27 cellular contexts compared by ENCODE assay signal in the genomic region with DNA sequence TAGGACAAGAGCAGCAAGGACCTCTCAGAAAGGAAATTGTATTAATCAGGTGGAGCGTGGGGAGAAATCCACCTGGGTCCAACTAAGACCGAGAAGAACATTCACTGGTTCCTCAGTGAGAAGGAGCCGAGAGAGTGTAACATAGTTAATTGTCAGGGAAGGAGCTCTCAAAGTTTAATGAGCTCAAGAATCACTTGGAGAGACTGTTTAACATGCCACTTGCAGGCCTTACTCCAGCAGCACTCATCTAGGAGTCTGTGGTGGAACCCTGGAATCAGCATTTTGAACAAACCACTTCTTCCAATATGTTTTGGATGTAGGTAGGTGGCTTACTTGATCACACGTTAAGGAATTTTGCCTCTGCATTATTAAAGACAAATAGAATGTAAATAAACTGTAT.
"Had no signal": no experiment of that assay in that cellular context is flagged by ENCODE, and none has a peak within 500 bp of the region (broad histone marks: within the 10 kb centered on the region; RNA-seq: fewer than 3 reads in every experiment).

No MANE protein-coding gene starts in this region.

- H3K36me3 ChIP-seq: ascending aorta, breast epithelium, cardiac muscle cell, colonic mucosa, gastrocnemius medialis had no signal

- H3K27ac ChIP-seq: ascending aorta, breast epithelium, cardiac muscle cell, colonic mucosa, epithelial cell of prostate, gastrocnemius medialis had no signal

- ATAC-seq: activated naive CD4-positive, alpha-beta T cell treated with anti-CD3 and anti-CD28 coated beads, Interleukin-2, amount 50 U/mL, for 72 hours; activated T-cell treated with anti-CD3 and anti-CD28 coated beads, Interleukin-2, amount 50 U/mL, for 72 hours; gastrocnemius medialis had no signal

- H3K4me1 ChIP-seq: ascending aorta, breast epithelium, colonic mucosa, gastrocnemius medialis had no signal

- DNase-seq: activated CD4-positive, alpha-beta memory T cell treated with anti-CD3 and anti-CD28 coated beads, Interleukin-2, amount 10 ng/mL, durations not matched to agents 7 days and 5 days; activated CD4-positive, alpha-beta T cell treated with anti-CD3 and anti-CD28 coated beads for 1 hour; activated CD4-positive, alpha-beta T cell treated with anti-CD3 and anti-CD28 coated beads for 4 hours; activated CD4-positive, alpha-beta T cell treated with anti-CD3 and anti-CD28 coated beads, Interleukin-2, amount 10 ng/mL, durations not matched to agents 7 days and 5 days; activated CD4-positive, alpha-beta T cell treated with anti-CD3 and anti-CD28 coated beads, Interleukin-2, amount 50 U/mL, for 4 hours; activated CD4-positive, CD25-positive, alpha-beta regulatory T cell; activated CD8-positive, alpha-beta memory T cell treated with anti-CD3 and anti-CD28 coated beads, Interleukin-2, amount 50 U/mL, for 48 hours; activated gamma-delta T cell; activated naive CD4-positive, alpha-beta T cell; activated naive CD4-positive, alpha-beta T cell treated with anti-CD3 and anti-CD28 coated beads, Interleukin-2, amount 10 ng/mL, durations not matched to agents 7 days and 5 days; activated naive CD8-positive, alpha-beta T cell treated with anti-CD3 and anti-CD28 coated beads, Interleukin-2, amount 10 ng/mL, durations not matched to agents 7 days and 5 days; activated T-cell treated with anti-CD3 and anti-CD28 coated beads for 4 hours; activated T-cell treated with anti-CD3 and anti-CD28 coated beads, Interleukin-2, amount 50 U/mL, for 24 hours; activated T-cell treated with anti-CD3 and anti-CD28 coated beads, Interleukin-2, amount 50 U/mL, for 72 hours; central memory CD4-positive, alpha-beta T cell; cerebellar nuclear complex; colonic mucosa; effector CD8-positive, alpha-beta T cell; foreskin fibroblast; gastrocnemius medialis; glutamatergic neuron; T-helper 2 cell had no signal

- H3K27me3 ChIP-seq: ascending aorta, breast epithelium, cardiac muscle cell, colonic mucosa, gastrocnemius medialis had no signal

- H3K9me3 ChIP-seq: colonic mucosa had no signal

- H3K4me3 ChIP-seq: ascending aorta, breast epithelium, cardiac muscle cell, colonic mucosa, gastrocnemius medialis had no signal
